ENCODE assay signal across 11 cellular contexts in the genomic region with DNA sequence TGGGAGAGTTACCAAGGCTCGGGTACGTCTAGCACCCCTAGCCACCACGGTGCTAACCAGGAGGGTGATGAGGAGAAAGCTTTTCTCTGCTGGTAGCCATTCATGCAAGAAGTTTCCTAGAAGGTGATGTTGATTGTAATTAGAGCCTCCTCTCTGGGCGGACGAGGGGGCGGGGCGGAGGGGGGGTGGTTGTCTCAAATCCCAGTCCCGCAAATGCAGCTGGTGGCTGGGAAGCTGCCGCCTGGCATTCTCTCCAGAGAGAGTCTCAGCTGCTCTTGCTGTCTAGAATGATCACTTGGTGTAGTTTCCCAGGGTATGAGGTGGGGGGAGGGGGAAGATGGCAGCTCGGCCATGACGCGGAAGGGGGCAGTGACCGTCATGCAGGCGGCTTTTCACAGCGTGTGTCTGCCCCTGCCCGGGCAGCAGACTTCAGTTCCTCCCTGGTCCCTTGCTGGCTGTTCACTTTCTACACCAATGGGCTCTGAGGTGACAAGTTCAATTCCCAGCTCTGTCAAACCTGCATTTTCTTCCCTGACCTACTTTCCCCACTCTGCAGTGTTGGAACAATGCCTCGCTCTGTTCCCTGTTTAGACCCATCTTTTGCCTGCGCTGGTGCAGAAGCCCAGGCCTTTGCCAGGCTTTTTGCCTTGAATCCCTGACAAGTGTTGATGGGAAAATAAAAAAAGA.
DNase-seq lines count a peak whose midpoint lies in the region; ATAC-seq and TF ChIP-seq lines count a peak whose summit lies in the region.
"Had no signal": no experiment of that assay in that cellular context is flagged by ENCODE, and none has a peak within 500 bp of the region (broad histone marks: within the 10 kb centered on the region; RNA-seq: fewer than 3 reads in every experiment).

No MANE protein-coding gene starts in this region.

- H3K36me3 ChIP-seq in esophagus muscularis mucosa (no peaks in the 10 kb centered on the region), upper lobe of left lung (no peaks in the 10 kb centered on the region)
- H3K36me3 ChIP-seq: SJSA1 had no signal

- intact Hi-C loops in esophagus muscularis mucosa (cut with DNase I) = loop anchor here (5.0 kb wide), 2 partner anchors 60 to 105 kb away; partner anchors contain the start of gene KLF7

- peak overlapping the region; percentile 70 to 83 (median 76) for H3K27ac ChIP-seq in esophagus muscularis mucosa (replicated peaks in 1 of 4)
- peak overlapping the region; percentile 42 to 73 (median 70) for H3K27ac ChIP-seq in upper lobe of left lung

- no peaks in the 10 kb centered on the region for H3K36me3 Mint-ChIP-seq in T-helper 2 cell treated with Interferon-gamma antibody and Interleukin-4, amounts not matched to agents 5 μg/mL and 100 μg/mL, for 36 hours (ENCODE audit: low read depth)
- H3K36me3 Mint-ChIP-seq: activated naive CD8-positive, alpha-beta T cell treated with anti-CD3 and anti-CD28 coated beads, Interleukin-2, amount 10 ng/mL, durations not matched to agents 7 days and 5 days had no signal

- no peaks in the 10 kb centered on the region for H3K27me3 Mint-ChIP-seq in T-helper 2 cell treated with Interferon-gamma antibody and Interleukin-4, amounts not matched to agents 5 μg/mL and 100 μg/mL, for 36 hours (ENCODE audit: low read depth)

- TF ChIP-seq POLR2A in esophagus muscularis mucosa (IDR thresholded peaks at IDR 0.05; ENCODE audit: low read depth) (no peak), upper lobe of left lung (IDR thresholded peaks at IDR 0.05) (no peak)

- peak overlapping the region; percentile 8 for H3K27ac Mint-ChIP-seq in T-helper 2 cell treated with Interferon-gamma antibody and Interleukin-4, amounts not matched to agents 5 μg/mL and 100 μg/mL, for 36 hours
- H3K27ac Mint-ChIP-seq: activated naive CD8-positive, alpha-beta T cell treated with anti-CD3 and anti-CD28 coated beads, Interleukin-2, amount 10 ng/mL, durations not matched to agents 7 days and 5 days; memory B cell had no signal

- ATAC-seq in upper lobe of left lung (ENCODE audit: low FRiP score in 2 of 2) (peak; percentile 21 to 65), GM21526 (IDR thresholded peaks at IDR 0.05; ENCODE audit: low FRiP score, unreplicated experiment) (no peak)

- H3K4me3 ChIP-seq in esophagus muscularis mucosa (peak overlapping the region; percentile 30 to 48 (median 37)), upper lobe of left lung (peak overlapping the region in 3 of 4 donors; percentile 11 to 28 (median 14))
- H3K4me3 ChIP-seq: SJSA1 had no signal

- H3K9me3 ChIP-seq in esophagus muscularis mucosa = no peaks in the 10 kb centered on the region
- H3K9me3 ChIP-seq in upper lobe of left lung = no peaks in the 10 kb centered on the region
- H3K9me3 ChIP-seq: SJSA1 had no signal

- H3K4me3 Mint-ChIP-seq in T-helper 2 cell treated with Interferon-gamma antibody and Interleukin-4, amounts not matched to agents 5 μg/mL and 100 μg/mL, for 36 hours = no peak overlapping the region
- H3K4me3 Mint-ChIP-seq: activated naive CD8-positive, alpha-beta T cell treated with anti-CD3 and anti-CD28 coated beads, Interleukin-2, amount 10 ng/mL, durations not matched to agents 7 days and 5 days; memory B cell had no signal

- H3K4me1 ChIP-seq in esophagus muscularis mucosa (peaks cover 45 to 62% (median 49%) of the 10 kb centered on the region in 4 donors), upper lobe of left lung (peaks cover 33 to 54% (median 48%) of the 10 kb centered on the region in 4 donors)

- 44% methylated on average over 6 of the region's 18 CpGs for WGBS in esophagus muscularis mucosa
- 43 to 56% methylated on average over 5 to 18 of the region's 18 CpGs for WGBS in upper lobe of left lung, 2 donors

- peaks cover 55% of the 10 kb centered on the region for H3K4me1 Mint-ChIP-seq in T-helper 2 cell treated with Interferon-gamma antibody and Interleukin-4, amounts not matched to agents 5 μg/mL and 100 μg/mL, for 36 hours (ENCODE audit: low read depth)

- no peak for DNase-seq in T-helper 2 cell treated with Interferon-gamma antibody and Interleukin-4, amounts not matched to agents 5 μg/mL and 100 μg/mL, for 36 hours (ENCODE audit: low spot score)
- DNase-seq in T-helper 2 cell (no peak), esophagus muscularis mucosa (ENCODE audit: extremely low spot score) (peak; percentile 87), middle frontal gyrus (ENCODE audit: extremely low spot score, low spot score) (peak; percentile 44), upper lobe of left lung (peak; percentile 31 to 62), cortex of kidney (lab: John Stamatoyannopoulos, UW) (no peak)
- no peak for DNase-seq in stimulated activated CD8-positive, alpha-beta memory T cell treated with anti-CD3 and anti-CD28 coated beads, Interleukin-4, amount 100 ng/mL, for 48 hours
- DNase-seq: activated naive CD8-positive, alpha-beta T cell treated with anti-CD3 and anti-CD28 coated beads, Interleukin-2, amount 10 ng/mL, durations not matched to agents 7 days and 5 days had no signal

- TF ChIP-seq EP300 in esophagus muscularis mucosa (IDR thresholded peaks at IDR 0.05) (no peak), upper lobe of left lung (IDR thresholded peaks at IDR 0.05) (no peak)

- H3K27me3 ChIP-seq in esophagus muscularis mucosa (no peaks in the 10 kb centered on the region), upper lobe of left lung (no peaks in the 10 kb centered on the region)
- H3K27me3 ChIP-seq: SJSA1 had no signal

- TF ChIP-seq CTCF in esophagus muscularis mucosa (IDR thresholded peaks at IDR 0.05) = no peak
- TF ChIP-seq CTCF in upper lobe of left lung (IDR thresholded peaks at IDR 0.05) = no peak

- no peaks in the 10 kb centered on the region for H3K9me3 Mint-ChIP-seq in T-helper 2 cell treated with Interferon-gamma antibody and Interleukin-4, amounts not matched to agents 5 μg/mL and 100 μg/mL, for 36 hours

Comparison
In these comparisons a context has a peak if more than half of its experiments do, and no peak if none do; other contexts are left out.
1. DNase-seq: peak in esophagus muscularis mucosa (single experiment), middle frontal gyrus (single experiment) and upper lobe of left lung (2 of 2); none in T-helper 2 cell treated with Interferon-gamma antibody and Interleukin-4, amounts not matched to agents 5 μg/mL and 100 μg/mL, for 36 hours (single experiment), T-helper 2 cell (0 of 5), cortex of kidney (single experiment) and stimulated activated CD8-positive, alpha-beta memory T cell treated with anti-CD3 and anti-CD28 coated beads, Interleukin-4, amount 100 ng/mL, for 48 hours (single experiment).